20 cellular contexts compared by ENCODE assay signal in the genomic region with DNA sequence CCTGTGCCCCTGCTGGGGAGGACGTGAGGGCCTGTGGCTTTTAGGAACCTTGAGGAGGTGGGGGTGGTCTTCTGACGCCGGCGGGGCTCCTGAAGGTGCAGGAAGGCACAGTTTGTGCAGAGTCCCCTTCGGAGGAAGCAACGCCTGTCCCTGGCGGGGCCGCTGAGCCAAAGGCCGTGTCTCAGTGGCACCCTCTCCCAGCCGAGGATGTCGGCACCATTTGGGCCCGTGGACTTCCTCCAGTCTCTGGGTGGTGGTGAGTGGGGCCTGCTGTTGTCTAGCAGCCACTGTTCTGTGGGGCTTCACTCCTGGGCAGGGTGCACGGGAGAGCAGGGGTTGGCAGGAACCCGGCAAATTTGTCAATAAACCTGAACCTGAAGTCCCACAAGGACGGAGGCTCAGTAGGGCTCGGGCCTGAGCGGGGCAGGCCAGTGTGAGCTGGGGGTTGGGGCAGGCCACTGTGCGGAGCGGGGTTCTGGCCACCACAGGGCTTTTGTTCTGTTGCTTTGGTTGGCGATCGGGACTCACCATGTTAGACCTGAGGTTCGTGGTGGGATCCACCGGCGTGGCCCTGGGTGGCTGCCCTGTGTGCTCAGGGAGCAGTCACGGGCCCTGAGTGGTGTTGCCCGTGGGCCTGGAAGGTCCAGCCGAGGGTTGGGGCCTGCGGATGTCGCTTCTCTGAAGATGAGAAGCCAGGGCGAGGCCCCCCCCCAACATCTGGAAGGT.
A peak's percentile ranks its signal among the peaks of the same experiment; 100 is the strongest.
DNase-seq lines count a peak whose midpoint lies in the region; ATAC-seq and TF ChIP-seq lines count a peak whose summit lies in the region.
"Had no signal": no experiment of that assay in that cellular context is flagged by ENCODE, and none has a peak within 500 bp of the region (broad histone marks: within the 10 kb centered on the region; RNA-seq: fewer than 3 reads in every experiment).

No MANE protein-coding gene starts in this region.

- H3K9ac ChIP-seq in IMR-90 (ENCODE audit: low read depth, low read length) (no peak overlapping the region), fibroblast of lung (ENCODE audit: insufficient read depth, low read length) (peak overlapping the region; percentile 22), H9 (ENCODE audit: extremely low read depth, insufficient read length, low read length) (no peak overlapping the region)

- intact Hi-C loops in IMR-90 (cut with micrococcal nuclease), result no loop called here

- BruUV-seq in IMR-90 (replicated peaks; lab: Mats Ljungman, UMichigan), result no TSS peak

- H3K27me3 Mint-ChIP-seq in CD4-positive, CD25-positive, alpha-beta regulatory T cell, result no peaks in the 10 kb centered on the region
- no peaks in the 10 kb centered on the region; the same call in 1 of the 2 replicates for H3K27me3 Mint-ChIP-seq in H9 (ENCODE audit: low read depth)

- peak overlapping the region; percentile 52 for H2AK9ac ChIP-seq in IMR-90 (replicated peaks; ENCODE audit: low read depth, low read length, poor library complexity)

- H3K27ac ChIP-seq in CD4-positive, CD25-positive, alpha-beta regulatory T cell (ENCODE audit: insufficient read depth, low read length, poor library complexity, severe bottlenecking), result no peak overlapping the region
- H3K27ac ChIP-seq in IMR-90 (ENCODE audit: insufficient read depth, low read length) (peak overlapping the region; percentile 98), fibroblast of lung (ENCODE audit: insufficient read depth, low read length) (peak overlapping the region; percentile 95), osteoblast (ENCODE audit: low read depth, low read length) (peak overlapping the region; percentile 37), H9 (ENCODE audit: insufficient read length, low read depth, low read length) (no peak overlapping the region)
- H3K27ac ChIP-seq: cardiac muscle cell, ovary, SJCRH30 had no signal

- no peak overlapping the region for H3T11ph ChIP-seq in H9 (ENCODE audit: low read length)

- H3K14ac ChIP-seq in IMR-90 (replicated peaks; ENCODE audit: low read depth, low read length) (peak overlapping the region; percentile 17; the same call in 1 of the 2 replicates), H9 (ENCODE audit: insufficient read depth, low read length) (no peak overlapping the region)

- H3K4me1 ChIP-seq in CD4-positive, CD25-positive, alpha-beta regulatory T cell (ENCODE audit: control insufficient read depth, insufficient read depth, low read length, poor library complexity, severe bottlenecking), result peaks cover 84% of the 10 kb centered on the region
- peaks cover 52% of the 10 kb centered on the region for H3K4me1 ChIP-seq in IMR-90 (ENCODE audit: control insufficient read depth, insufficient read depth, low read length)
- peaks cover 41% of the 10 kb centered on the region for H3K4me1 ChIP-seq in fibroblast of lung (ENCODE audit: control insufficient read depth, extremely low read depth, insufficient read depth, low read length)
- H3K4me1 ChIP-seq in osteoblast (ENCODE audit: insufficient read depth, low read length), result peaks cover 39% of the 10 kb centered on the region
- H3K4me1 ChIP-seq in H9 (ENCODE audit: insufficient read depth, low read length), result no peaks in the 10 kb centered on the region; the same call in 1 of the 2 replicates
- H3K4me1 ChIP-seq: BE2C had no signal

- H3K79me2 ChIP-seq in fibroblast of lung (ENCODE audit: control insufficient read depth, insufficient read depth, low read length) (peaks cover 89% of the 10 kb centered on the region), osteoblast (ENCODE audit: insufficient read depth, low read length) (peaks cover 96% of the 10 kb centered on the region), H9 (ENCODE audit: insufficient read depth, low read length) (peaks cover 36% of the 10 kb centered on the region; the same call in 1 of the 2 replicates)

- H2BK12ac ChIP-seq in H9 (ENCODE audit: insufficient read length, low read depth, low read length), result no peak overlapping the region

- in situ Hi-C loops in IMR-90 (cut with MboI; ENCODE audit: low sequenced_read_pairs), result no loop called here

- POLR2A ChIA-PET in IMR-90 (lab: Charles Lee; ENCODE audit: unreplicated experiment), result no interaction called here

- H3K4me3 ChIP-seq in CD4-positive, CD25-positive, alpha-beta regulatory T cell (ENCODE audit: low read depth, low read length), result no peak overlapping the region
- H3K4me3 ChIP-seq in IMR-90 (ENCODE audit: insufficient read depth, low read depth, low read length), result no peak overlapping the region
- H3K4me3 ChIP-seq in fibroblast of lung (replicated peaks in 1 of 4; ENCODE audit: control extremely low read depth in 1 of 4, insufficient read depth in 1 of 4, low read depth in 3 of 4, low read length in 4 of 4), result no peak overlapping the region
- no peak overlapping the region for H3K4me3 ChIP-seq in osteoblast (ENCODE audit: insufficient read depth, low read length)
- H3K4me3 ChIP-seq: cardiac muscle cell, ovary, SJCRH30 had no signal

- H3K4me3 Mint-ChIP-seq in CD4-positive, CD25-positive, alpha-beta regulatory T cell, result peak overlapping the region in 2 of 4 donors; percentile 38 to 52
- H3K4me3 Mint-ChIP-seq in H9, result no peak overlapping the region

- peaks cover 6 to 93% of the 10 kb centered on the region in 2 experiments; a peak in 3 of 4 replicates for H3K79me1 ChIP-seq in IMR-90 (ENCODE audit: low read depth in 1 of 2, low read length in 2 of 2)
- H3K79me1 ChIP-seq in H9 (ENCODE audit: insufficient read depth, low read depth, low read length, poor library complexity, severe bottlenecking), result peaks cover 8% of the 10 kb centered on the region

- H4K91ac ChIP-seq in IMR-90 (ENCODE audit: insufficient read depth, low read depth, low read length) (peak overlapping the region; percentile 66), H9 (ENCODE audit: insufficient read length, low read depth, low read length) (no peak overlapping the region)

- H4K20me1 ChIP-seq in IMR-90 (ENCODE audit: insufficient read depth, low read length), result peaks cover 48% of the 10 kb centered on the region
- no peaks in the 10 kb centered on the region for H4K20me1 ChIP-seq in fibroblast of lung (ENCODE audit: control insufficient read depth, extremely low read depth, insufficient read depth, low read length)
- H4K20me1 ChIP-seq in osteoblast (ENCODE audit: insufficient read depth, low read length), result peaks cover 78% of the 10 kb centered on the region
- H4K20me1 ChIP-seq in H9 (ENCODE audit: control insufficient read depth, insufficient read depth, insufficient read length), result peaks cover 4% of the 10 kb centered on the region

- no peak overlapping the region for H3K56ac ChIP-seq in IMR-90 (ENCODE audit: extremely low read depth, insufficient read depth, low read length)
- no peak overlapping the region for H3K56ac ChIP-seq in H9 (ENCODE audit: insufficient read length, low read depth, low read length)

- peak overlapping the region; percentile 97 for H2BK120ac ChIP-seq in IMR-90 (ENCODE audit: low read depth, low read length)
- no peak overlapping the region for H2BK120ac ChIP-seq in H9 (ENCODE audit: low read depth, low read length, poor library complexity, severe bottlenecking)

- DNase-seq in CD4-positive, CD25-positive, alpha-beta regulatory T cell, result no peak
- DNase-seq in IMR-90 (no peak), fibroblast of lung (ENCODE audit: low read depth in 2 of 2) (no peak), osteoblast (ENCODE audit: insufficient read length, low spot score, missing footprints) (no peak), NCI-H446 treated with DMSO at 0.1 percent for 48 hours (lab: John Stamatoyannopoulos, UW) (no peak), H9 (no peak), DMS153 treated with DMSO at 0.1 percent for 48 hours (lab: John Stamatoyannopoulos, UW; ENCODE audit: unreplicated experiment) (no peak), erythroblast (lab: John Stamatoyannopoulos, UW) (no peak)
- DNase-seq: activated CD4-positive, alpha-beta T cell treated with anti-CD3 and anti-CD28 coated beads for 4 hours; BE2C; DMS79 treated with DMSO at 0.1 percent for 48 hours; H7; NCI-H2081 treated with DMSO at 0.1 percent for 48 hours; NCI-H526 treated with DMSO at 0.1 percent for 48 hours; ovary; SJCRH30; stimulated activated CD4-positive, alpha-beta T cell treated with anti-CD3 and anti-CD28 coated beads, Interleukin-4, amount 100 ng/mL, for 4 hours; stimulated activated CD8-positive, alpha-beta memory T cell treated with anti-CD3 and anti-CD28 coated beads, Interleukin-4, amount 100 ng/mL, for 48 hours; T-helper 9 cell had no signal

- 73% methylated on average over 13 of the region's 30 CpGs; no CpG with 5 or more reads in 1 of the 2 experiments for WGBS in IMR-90 (ENCODE audit: extremely low coverage in 2 of 2, insufficient read length in 1 of 2), 2 experiments
- no CpG with 5 or more reads among the region's 30 CpGs for WGBS in H9 (ENCODE audit: extremely low coverage, insufficient read length, low lambda C conversion rate)

- peak overlapping the region; percentile 100 for H3K4ac ChIP-seq in IMR-90 (ENCODE audit: low read depth, low read length)
- no peak overlapping the region for H3K4ac ChIP-seq in H9 (ENCODE audit: low read depth, low read length)

- peaks cover 6% of the 10 kb centered on the region for H3K36me3 Mint-ChIP-seq in CD4-positive, CD25-positive, alpha-beta regulatory T cell
- peaks cover 0 to 8% (median 0%) of the 10 kb centered on the region in 3 experiments; a peak in 3 of 7 replicates for H3K36me3 Mint-ChIP-seq in H9 (ENCODE audit: insufficient read depth in 1 of 3, low read depth in 3 of 3)

- H2AK5ac ChIP-seq in IMR-90 (ENCODE audit: low read depth, low read length), result peak overlapping the region; percentile 85
- no peak overlapping the region for H2AK5ac ChIP-seq in H9 (ENCODE audit: insufficient read length, low read length)

- H2BK15ac ChIP-seq in IMR-90 (ENCODE audit: low read depth, low read length), result no peak overlapping the region; the same call in 2 of the 3 replicates
- no peak overlapping the region for H2BK15ac ChIP-seq in H9 (ENCODE audit: low read depth, low read length)

- H3K9me3 Mint-ChIP-seq in CD4-positive, CD25-positive, alpha-beta regulatory T cell, result peaks cover 0 to 2% (median 0%) of the 10 kb centered on the region in 7 donors
- no peaks in the 10 kb centered on the region; a peak in 1 of 5 replicates for H3K9me3 Mint-ChIP-seq in H9

- ATAC-seq in CD4-positive, CD25-positive, alpha-beta regulatory T cell (ENCODE audit: low read depth in 2 of 2), result no peak
- no peak for ATAC-seq in IMR-90 (ENCODE audit: low read depth)

- no peaks in the 10 kb centered on the region for H3K9me3 ChIP-seq in CD4-positive, CD25-positive, alpha-beta regulatory T cell (ENCODE audit: control insufficient read depth in 2 of 2, low read length in 2 of 2)
- no peaks in the 10 kb centered on the region for H3K9me3 ChIP-seq in IMR-90 (ENCODE audit: control insufficient read depth, insufficient read depth, low read length)
- H3K9me3 ChIP-seq in fibroblast of lung (ENCODE audit: control insufficient read depth, insufficient read depth, low read depth, low read length), result no peaks in the 10 kb centered on the region
- H3K9me3 ChIP-seq in osteoblast (ENCODE audit: low read depth, low read length), result no peaks in the 10 kb centered on the region
- no peaks in the 10 kb centered on the region for H3K9me3 ChIP-seq in H9 (ENCODE audit: control insufficient read depth, low read depth, low read length)
- H3K9me3 ChIP-seq: BE2C, ovary, SJCRH30 had no signal

- no peaks in the 10 kb centered on the region for H3K27me3 ChIP-seq in CD4-positive, CD25-positive, alpha-beta regulatory T cell (ENCODE audit: control insufficient read depth, insufficient read depth, low read length)
- no peaks in the 10 kb centered on the region for H3K27me3 ChIP-seq in IMR-90 (ENCODE audit: control insufficient read depth, insufficient read depth, low read length)
- no peaks in the 10 kb centered on the region for H3K27me3 ChIP-seq in fibroblast of lung (ENCODE audit: control insufficient read depth, insufficient read depth, low read length)
- no peaks in the 10 kb centered on the region for H3K27me3 ChIP-seq in osteoblast (ENCODE audit: insufficient read depth, low read length)
- no peaks in the 10 kb centered on the region for H3K27me3 ChIP-seq in H9 (ENCODE audit: insufficient read depth, low read length)
- H3K27me3 ChIP-seq: BE2C, cardiac muscle cell, ovary, SJCRH30 had no signal

- no peak for TF ChIP-seq RAD21 in IMR-90 (IDR thresholded peaks at IDR 0.05; ENCODE audit: low read length)

- CTCF ChIA-PET in IMR-90 (lab: Yijun Ruan, JAX), result no interaction called here

- 0 out of 2 replicates have a peak overlapping the region, but pooled peaks have one; percentile 10 for H4K5ac ChIP-seq in IMR-90 (ENCODE audit: low read depth, low read length)
- no peak overlapping the region for H4K5ac ChIP-seq in H9 (ENCODE audit: insufficient read length, low read depth, low read length)

- peak overlapping the region; percentile 94 for H2BK5ac ChIP-seq in IMR-90 (ENCODE audit: low read depth, low read length, poor library complexity, severe bottlenecking)
- H2BK5ac ChIP-seq in H9 (ENCODE audit: insufficient read length, low read length), result no peak overlapping the region

- H3K27ac Mint-ChIP-seq in CD4-positive, CD25-positive, alpha-beta regulatory T cell, result peak overlapping the region in 2 of 3 donors; percentile 78 to 94
- peak overlapping the region in 1 of 3 experiments; percentile 87; a peak in 2 of 7 replicates for H3K27ac Mint-ChIP-seq in H9

- H3K23ac ChIP-seq in IMR-90 (ENCODE audit: low read depth, low read length) (peak overlapping the region; percentile 74), H9 (ENCODE audit: insufficient read length, low read depth, low read length) (no peak overlapping the region)

- no peaks in the 10 kb centered on the region for H3K36me3 ChIP-seq in CD4-positive, CD25-positive, alpha-beta regulatory T cell (ENCODE audit: control insufficient read depth, insufficient read depth, low read length)
- peaks cover 6% of the 10 kb centered on the region; the same call in 1 of the 2 replicates for H3K36me3 ChIP-seq in IMR-90 (ENCODE audit: control insufficient read depth, insufficient read depth, low read length)
- H3K36me3 ChIP-seq in fibroblast of lung (ENCODE audit: control insufficient read depth, insufficient read depth, low read length), result no peaks in the 10 kb centered on the region
- H3K36me3 ChIP-seq in osteoblast (ENCODE audit: insufficient read depth, low read length), result peaks cover 19% of the 10 kb centered on the region
- H3K36me3 ChIP-seq: BE2C, cardiac muscle cell, ovary, SJCRH30 had no signal

- no peak overlapping the region for H2AFZ ChIP-seq in IMR-90 (replicated peaks; ENCODE audit: low read length, poor library complexity)
- H2AFZ ChIP-seq in fibroblast of lung (ENCODE audit: low read length), result no peak overlapping the region
- no peak overlapping the region for H2AFZ ChIP-seq in osteoblast (ENCODE audit: low read length)
- no peak overlapping the region for H2AFZ ChIP-seq in H9 (ENCODE audit: low read length)

- H3K18ac ChIP-seq in IMR-90 (ENCODE audit: low read depth, low read length) (no peak overlapping the region; the same call in 1 of the 2 replicates), H9 (ENCODE audit: insufficient read length, low read depth, low read length) (no peak overlapping the region)

- dilution Hi-C loops in IMR-90 (cut with HindIII; ENCODE audit: low sequenced_read_pairs, unreplicated experiment), result no loop called here

- H3K23me2 ChIP-seq in H9 (ENCODE audit: insufficient read length, low read depth, low read length, poor library complexity, severe bottlenecking), result no peaks in the 10 kb centered on the region

- no peak for TF ChIP-seq POLR2A in IMR-90 (IDR thresholded peaks at IDR 0.05; ENCODE audit: low read depth, low read length)
- TF ChIP-seq POLR2A in erythroblast (IDR thresholded peaks at IDR 0.05; ENCODE audit: low read length), result no peak

- TF ChIP-seq CTCF in IMR-90 (conservative IDR thresholded peaks at IDR 0.05; ENCODE audit: low read depth, low read length) (no peak), fibroblast of lung (conservative IDR thresholded peaks at IDR 0.05 in 1 of 2, IDR thresholded peaks at IDR 0.05 in 1 of 2; ENCODE audit: low read depth in 1 of 2, low read length in 2 of 2) (no peak), osteoblast (IDR thresholded peaks at IDR 0.05; ENCODE audit: extremely low read depth, low read depth, low read length) (no peak), H9 (conservative IDR thresholded peaks at IDR 0.05) (no peak)

- H2BK20ac ChIP-seq in IMR-90 (ENCODE audit: low read depth, low read length) (peak overlapping the region; percentile 10; the same call in 1 of the 2 replicates), H9 (ENCODE audit: low read depth, low read length, poor library complexity, severe bottlenecking) (no peak overlapping the region)

- H4K8ac ChIP-seq in IMR-90 (ENCODE audit: low read depth in 2 of 2, low read length in 2 of 2) (peak overlapping the region; percentile 48 to 96; a peak in 2 of 4 replicates), H9 (replicated peaks; ENCODE audit: insufficient read length, low read depth, low read length) (no peak overlapping the region)

- H3K4me2 ChIP-seq in IMR-90 (ENCODE audit: low read depth, low read length) (no peak overlapping the region), fibroblast of lung (ENCODE audit: extremely low read depth, insufficient read depth, low read length) (no peak overlapping the region), osteoblast (ENCODE audit: insufficient read depth, low read length) (no peak overlapping the region), H9 (ENCODE audit: insufficient read depth, insufficient read length, low read length) (no peak overlapping the region)

- H3K9me1 ChIP-seq in IMR-90 (ENCODE audit: insufficient read depth, low read length), result peaks cover 53% of the 10 kb centered on the region

- H3K4me1 Mint-ChIP-seq in CD4-positive, CD25-positive, alpha-beta regulatory T cell, result peaks cover 6 to 94% (median 57%) of the 10 kb centered on the region in 4 donors
- peaks cover 32 to 46% of the 10 kb centered on the region in 2 experiments for H3K4me1 Mint-ChIP-seq in H9

Comparison
In these comparisons a context has a peak if more than half of its experiments do, and no peak if none do; other contexts are left out.
1. H3K27ac ChIP-seq: peak in IMR-90 (single experiment), fibroblast of lung (single experiment) and osteoblast (single experiment); none in CD4-positive, CD25-positive, alpha-beta regulatory T cell (single experiment) and H9 (single experiment).